Comparison of ENCODE assay signal across 1 cellular context in genomic region chr1:248886237-248886895, GRCh38.
TF ChIP-seq lines count a peak whose summit lies in the region.

No MANE protein-coding gene starts in this region.

TF ChIP-seq in WTC11, 78 proteins besides CTCF, POLR2A, EP300 and RAD21 (continued from another document):
- TF ChIP-seq, protein P1, sequence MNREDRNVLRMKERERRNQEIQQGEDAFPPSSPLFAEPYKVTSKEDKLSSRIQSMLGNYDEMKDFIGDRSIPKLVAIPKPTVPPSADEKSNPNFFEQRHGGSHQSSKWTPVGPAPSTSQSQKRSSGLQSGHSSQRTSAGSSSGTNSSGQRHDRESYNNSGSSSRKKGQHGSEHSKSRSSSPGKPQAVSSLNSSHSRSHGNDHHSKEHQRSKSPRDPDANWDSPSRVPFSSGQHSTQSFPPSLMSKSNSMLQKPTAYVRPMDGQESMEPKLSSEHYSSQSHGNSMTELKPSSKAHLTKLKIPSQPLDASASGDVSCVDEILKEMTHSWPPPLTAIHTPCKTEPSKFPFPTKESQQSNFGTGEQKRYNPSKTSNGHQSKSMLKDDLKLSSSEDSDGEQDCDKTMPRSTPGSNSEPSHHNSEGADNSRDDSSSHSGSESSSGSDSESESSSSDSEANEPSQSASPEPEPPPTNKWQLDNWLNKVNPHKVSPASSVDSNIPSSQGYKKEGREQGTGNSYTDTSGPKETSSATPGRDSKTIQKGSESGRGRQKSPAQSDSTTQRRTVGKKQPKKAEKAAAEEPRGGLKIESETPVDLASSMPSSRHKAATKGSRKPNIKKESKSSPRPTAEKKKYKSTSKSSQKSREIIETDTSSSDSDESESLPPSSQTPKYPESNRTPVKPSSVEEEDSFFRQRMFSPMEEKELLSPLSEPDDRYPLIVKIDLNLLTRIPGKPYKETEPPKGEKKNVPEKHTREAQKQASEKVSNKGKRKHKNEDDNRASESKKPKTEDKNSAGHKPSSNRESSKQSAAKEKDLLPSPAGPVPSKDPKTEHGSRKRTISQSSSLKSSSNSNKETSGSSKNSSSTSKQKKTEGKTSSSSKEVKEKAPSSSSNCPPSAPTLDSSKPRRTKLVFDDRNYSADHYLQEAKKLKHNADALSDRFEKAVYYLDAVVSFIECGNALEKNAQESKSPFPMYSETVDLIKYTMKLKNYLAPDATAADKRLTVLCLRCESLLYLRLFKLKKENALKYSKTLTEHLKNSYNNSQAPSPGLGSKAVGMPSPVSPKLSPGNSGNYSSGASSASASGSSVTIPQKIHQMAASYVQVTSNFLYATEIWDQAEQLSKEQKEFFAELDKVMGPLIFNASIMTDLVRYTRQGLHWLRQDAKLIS (CRISPR knock-in tag; IDR thresholded peaks at IDR 0.05; ENCODE audit: borderline replicate concordance), result no peak
- TF ChIP-seq MYBL2 (CRISPR knock-in tag; IDR thresholded peaks at IDR 0.05) (no peak), IRF2 (CRISPR knock-in tag; IDR thresholded peaks at IDR 0.05; ENCODE audit: borderline replicate concordance, low read depth) (no peak), TCF7 (CRISPR knock-in tag; IDR thresholded peaks at IDR 0.05; ENCODE audit: low read depth) (no peak), SOX15 (CRISPR knock-in tag; IDR thresholded peaks at IDR 0.05) (no peak)
- TF ChIP-seq, protein P2, sequence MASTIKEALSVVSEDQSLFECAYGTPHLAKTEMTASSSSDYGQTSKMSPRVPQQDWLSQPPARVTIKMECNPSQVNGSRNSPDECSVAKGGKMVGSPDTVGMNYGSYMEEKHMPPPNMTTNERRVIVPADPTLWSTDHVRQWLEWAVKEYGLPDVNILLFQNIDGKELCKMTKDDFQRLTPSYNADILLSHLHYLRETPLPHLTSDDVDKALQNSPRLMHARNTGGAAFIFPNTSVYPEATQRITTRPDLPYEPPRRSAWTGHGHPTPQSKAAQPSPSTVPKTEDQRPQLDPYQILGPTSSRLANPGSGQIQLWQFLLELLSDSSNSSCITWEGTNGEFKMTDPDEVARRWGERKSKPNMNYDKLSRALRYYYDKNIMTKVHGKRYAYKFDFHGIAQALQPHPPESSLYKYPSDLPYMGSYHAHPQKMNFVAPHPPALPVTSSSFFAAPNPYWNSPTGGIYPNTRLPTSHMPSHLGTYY (CRISPR knock-in tag; IDR thresholded peaks at IDR 0.05), result no peak
- TF ChIP-seq, protein P3, sequence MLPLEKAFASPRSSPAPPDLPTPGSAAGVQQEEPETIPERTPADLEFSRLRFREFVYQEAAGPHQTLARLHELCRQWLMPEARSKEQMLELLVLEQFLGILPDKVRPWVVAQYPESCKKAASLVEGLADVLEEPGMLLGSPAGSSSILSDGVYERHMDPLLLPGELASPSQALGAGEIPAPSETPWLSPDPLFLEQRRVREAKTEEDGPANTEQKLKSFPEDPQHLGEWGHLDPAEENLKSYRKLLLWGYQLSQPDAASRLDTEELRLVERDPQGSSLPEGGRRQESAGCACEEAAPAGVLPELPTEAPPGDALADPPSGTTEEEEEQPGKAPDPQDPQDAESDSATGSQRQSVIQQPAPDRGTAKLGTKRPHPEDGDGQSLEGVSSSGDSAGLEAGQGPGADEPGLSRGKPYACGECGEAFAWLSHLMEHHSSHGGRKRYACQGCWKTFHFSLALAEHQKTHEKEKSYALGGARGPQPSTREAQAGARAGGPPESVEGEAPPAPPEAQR (CRISPR knock-in tag; IDR thresholded peaks at IDR 0.05), result no peak
